Comparison of ENCODE assay signal across 36 cellular contexts in the genomic region with DNA sequence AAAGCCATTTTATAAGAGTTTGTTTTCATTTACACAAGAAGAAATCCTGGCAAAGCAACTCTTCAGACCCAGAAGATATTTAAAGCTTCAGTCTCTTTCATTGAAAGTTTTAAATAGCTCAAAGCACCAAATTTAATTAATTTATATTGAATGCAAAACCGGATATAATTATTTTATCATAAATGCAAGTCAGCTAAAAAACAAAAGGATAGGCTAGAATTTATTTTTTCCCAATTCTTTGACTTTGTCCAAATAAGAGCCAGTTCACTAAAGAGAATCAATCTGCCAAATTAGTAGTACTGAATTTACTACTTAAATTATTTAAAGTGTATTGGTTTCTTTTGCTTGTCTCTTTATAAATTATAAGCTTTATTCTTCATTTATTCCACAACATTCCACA.
"Had no signal": no experiment of that assay in that cellular context is flagged by ENCODE, and none has a peak within 500 bp of the region (broad histone marks: within the 10 kb centered on the region; RNA-seq: fewer than 3 reads in every experiment).

No MANE protein-coding gene starts in this region.

- H3K27ac Mint-ChIP-seq: activated B cell treated with CpG ODN at 0.5 μM for 24 hours; activated CD4-positive, alpha-beta memory T cell treated with anti-CD3 and anti-CD28 coated beads for 36 hours; activated CD4-positive, alpha-beta T cell treated with anti-CD3 and anti-CD28 coated beads, Interleukin-2, amount 10 ng/mL, durations not matched to agents 24 days and 14 days; activated CD8-positive, alpha-beta T cell treated with anti-CD3 and anti-CD28 coated beads for 36 hours; activated naive CD4-positive, alpha-beta T cell treated with anti-CD3 and anti-CD28 coated beads for 36 hours; activated naive CD4-positive, alpha-beta T cell treated with anti-CD3 and anti-CD28 coated beads, Interleukin-2, amount 50 U/mL, for 72 hours; activated naive CD8-positive, alpha-beta T cell treated with anti-CD3 and anti-CD28 coated beads for 36 hours; activated T-cell treated with anti-CD3 and anti-CD28 coated beads, Interleukin-2, amount 50 U/mL, for 72 hours; activated T-helper 1 cell treated with anti-CD3 and anti-CD28 coated beads, Interleukin-12 subunit alpha, Interleukin-12 subunit beta, Interleukin-2, Interleukin-4 antibody, amounts not matched to agents 30 ng/mL and 10 ng/mL and 1 ng/mL, durations not matched to agents 14 hours and 24 hours and 36 hours; activated T-helper 17 cell treated with anti-CD3 and anti-CD28 coated beads, Interleukin-2, amount 50 U/mL, for 72 hours; T-helper 1 cell treated with Interleukin-12 subunit alpha and Interleukin-12 subunit beta and Interleukin-4 antibody, amounts not matched to agents 30 μg/mL and 1 μg/mL, for 36 hours; T-helper 2 cell treated with Interferon-gamma antibody and Interleukin-4, amounts not matched to agents 5 μg/mL and 100 μg/mL, for 36 hours had no signal

- H3K27me3 ChIP-seq: adrenal gland, body of pancreas, brain microvascular endothelial cell, breast epithelium had no signal

- H3K4me1 ChIP-seq: adrenal gland, breast epithelium had no signal

- H3K4me1 Mint-ChIP-seq: activated B cell treated with CpG ODN at 0.5 μM for 24 hours; activated CD4-positive, alpha-beta T cell treated with anti-CD3 and anti-CD28 coated beads, Interleukin-2, amount 10 ng/mL, durations not matched to agents 24 days and 14 days; activated naive CD8-positive, alpha-beta T cell treated with anti-CD3 and anti-CD28 coated beads for 36 hours; activated T-helper 17 cell treated with anti-CD3 and anti-CD28 coated beads, Interleukin-2, amount 50 U/mL, for 72 hours had no signal

- H3K4me3 ChIP-seq: adrenal gland, body of pancreas, breast epithelium had no signal

- H3K27me3 Mint-ChIP-seq: activated B cell treated with CpG ODN at 0.5 μM for 24 hours; activated CD4-positive, alpha-beta memory T cell treated with anti-CD3 and anti-CD28 coated beads for 36 hours; activated CD4-positive, alpha-beta T cell treated with anti-CD3 and anti-CD28 coated beads, Interleukin-2, amount 10 ng/mL, durations not matched to agents 24 days and 14 days; activated CD8-positive, alpha-beta T cell treated with anti-CD3 and anti-CD28 coated beads for 36 hours; activated naive CD8-positive, alpha-beta T cell treated with anti-CD3 and anti-CD28 coated beads for 36 hours; activated T-helper 17 cell treated with anti-CD3 and anti-CD28 coated beads, Interleukin-2, amount 50 U/mL, for 72 hours had no signal

- H3K27ac ChIP-seq: adrenal gland, body of pancreas, brain microvascular endothelial cell, breast epithelium, VCaP had no signal

- H3K9me3 ChIP-seq: adrenal gland, body of pancreas, breast epithelium had no signal

- FAIRE-seq: astrocyte, TTC549 had no signal

- H3K4me3 Mint-ChIP-seq: activated B cell treated with CpG ODN at 0.5 μM for 24 hours; activated CD4-positive, alpha-beta memory T cell treated with anti-CD3 and anti-CD28 coated beads for 36 hours; activated CD4-positive, alpha-beta T cell treated with anti-CD3 and anti-CD28 coated beads, Interleukin-2, amount 10 ng/mL, durations not matched to agents 24 days and 14 days; activated CD8-positive, alpha-beta T cell treated with anti-CD3 and anti-CD28 coated beads for 36 hours; activated naive CD4-positive, alpha-beta T cell treated with anti-CD3 and anti-CD28 coated beads for 36 hours; activated naive CD8-positive, alpha-beta T cell treated with anti-CD3 and anti-CD28 coated beads for 36 hours; activated T-cell treated with anti-CD3 and anti-CD28 coated beads, Interleukin-2, amount 50 U/mL, for 4 hours; activated T-cell treated with anti-CD3 and anti-CD28 coated beads, Interleukin-2, amount 50 U/mL, for 72 hours; activated T-helper 1 cell treated with anti-CD3 and anti-CD28 coated beads, Interleukin-12 subunit alpha, Interleukin-12 subunit beta, Interleukin-2, Interleukin-4 antibody, amounts not matched to agents 30 ng/mL and 10 ng/mL and 1 ng/mL, durations not matched to agents 14 hours and 24 hours and 36 hours; activated T-helper 17 cell treated with anti-CD3 and anti-CD28 coated beads, Interleukin-2, amount 50 U/mL, for 72 hours; T-helper 1 cell treated with Interleukin-12 subunit alpha and Interleukin-12 subunit beta and Interleukin-4 antibody, amounts not matched to agents 30 μg/mL and 1 μg/mL, for 36 hours; T-helper 2 cell treated with Interferon-gamma antibody and Interleukin-4, amounts not matched to agents 5 μg/mL and 100 μg/mL, for 36 hours had no signal

- DNase-seq: activated B cell treated with CpG ODN at 0.5 μM for 24 hours; activated CD4-positive, alpha-beta memory T cell treated with anti-CD3 and anti-CD28 coated beads for 36 hours; activated CD4-positive, alpha-beta T cell treated with anti-CD3 and anti-CD28 coated beads for 4 hours; activated CD4-positive, alpha-beta T cell treated with anti-CD3 and anti-CD28 coated beads, Interleukin-2, amount 10 ng/mL, durations not matched to agents 24 days and 14 days; activated CD4-positive, alpha-beta T cell treated with anti-CD3 and anti-CD28 coated beads, Interleukin-2, amount 50 U/mL, for 1 hour; activated CD4-positive, alpha-beta T cell treated with anti-CD3 and anti-CD28 coated beads, Interleukin-2, amount 50 U/mL, for 4 hours; activated CD4-positive, CD25-positive, alpha-beta regulatory T cell treated with anti-CD3 and anti-CD28 coated beads, Interleukin-2, amount 50 U/mL, for 72 hours; activated CD8-positive, alpha-beta memory T cell treated with anti-CD3 and anti-CD28 coated beads, Interleukin-2, amount 50 U/mL, for 4 hours; activated CD8-positive, alpha-beta T cell treated with anti-CD3 and anti-CD28 coated beads for 36 hours; activated effector memory CD4-positive, alpha-beta T cell treated with anti-CD3 and anti-CD28 coated beads, Interleukin-2, amount 50 U/mL, for 16 hours; activated gamma-delta T cell treated with Interleukin-2 at 50 U/mL for 16 hours; activated naive CD4-positive, alpha-beta T cell; activated naive CD4-positive, alpha-beta T cell treated with anti-CD3 and anti-CD28 coated beads for 36 hours; activated naive CD4-positive, alpha-beta T cell treated with anti-CD3 and anti-CD28 coated beads, Interleukin-2, amount 50 U/mL, for 16 hours; activated naive CD8-positive, alpha-beta T cell treated with anti-CD3 and anti-CD28 coated beads for 36 hours; activated T-cell treated with anti-CD3 and anti-CD28 coated beads for 4 hours; activated T-cell treated with anti-CD3 and anti-CD28 coated beads, Interleukin-2, amount 50 U/mL, for 1 hour; activated T-cell treated with anti-CD3 and anti-CD28 coated beads, Interleukin-2, amount 50 U/mL, for 4 hours; activated T-cell treated with anti-CD3 and anti-CD28 coated beads, Interleukin-2, amount 50 U/mL, for 72 hours; adrenal gland; amniotic stem cell; aorta; body of pancreas; brain microvascular endothelial cell; central memory CD4-positive, alpha-beta T cell; T-helper 2 cell; T-helper 9 cell had no signal

- H3K36me3 Mint-ChIP-seq: activated CD4-positive, alpha-beta memory T cell treated with anti-CD3 and anti-CD28 coated beads for 36 hours; activated naive CD4-positive, alpha-beta T cell treated with anti-CD3 and anti-CD28 coated beads, Interleukin-2, amount 50 U/mL, for 72 hours; activated naive CD8-positive, alpha-beta T cell treated with anti-CD3 and anti-CD28 coated beads for 36 hours had no signal

- H3K36me3 ChIP-seq: adrenal gland, brain microvascular endothelial cell, breast epithelium had no signal

- H3K9me3 Mint-ChIP-seq: activated CD4-positive, alpha-beta memory T cell treated with anti-CD3 and anti-CD28 coated beads for 36 hours; activated CD4-positive, alpha-beta T cell treated with anti-CD3 and anti-CD28 coated beads, Interleukin-2, amount 10 ng/mL, durations not matched to agents 24 days and 14 days; activated CD8-positive, alpha-beta T cell treated with anti-CD3 and anti-CD28 coated beads for 36 hours; activated naive CD4-positive, alpha-beta T cell treated with anti-CD3 and anti-CD28 coated beads for 36 hours; activated naive CD8-positive, alpha-beta T cell treated with anti-CD3 and anti-CD28 coated beads for 36 hours; activated T-cell treated with anti-CD3 and anti-CD28 coated beads, Interleukin-2, amount 50 U/mL, for 4 hours; activated T-helper 1 cell treated with anti-CD3 and anti-CD28 coated beads, Interleukin-12 subunit alpha, Interleukin-12 subunit beta, Interleukin-2, Interleukin-4 antibody, amounts not matched to agents 30 ng/mL and 10 ng/mL and 1 ng/mL, durations not matched to agents 14 hours and 24 hours and 36 hours; T-helper 2 cell treated with Interferon-gamma antibody and Interleukin-4, amounts not matched to agents 5 μg/mL and 100 μg/mL, for 36 hours had no signal

- ATAC-seq: activated CD8-positive, alpha-beta T cell treated with anti-CD3 and anti-CD28 coated beads for 36 hours; activated naive CD4-positive, alpha-beta T cell treated with anti-CD3 and anti-CD28 coated beads, Interleukin-2, amount 50 U/mL, for 72 hours; activated T-cell treated with anti-CD3 and anti-CD28 coated beads, Interleukin-2, amount 50 U/mL, for 4 hours; activated T-cell treated with anti-CD3 and anti-CD28 coated beads, Interleukin-2, amount 50 U/mL, for 72 hours; activated T-helper 17 cell treated with anti-CD3 and anti-CD28 coated beads, Interleukin-2, amount 50 U/mL, for 72 hours; body of pancreas had no signal
